1 cellular context compared by ENCODE assay signal in genomic region chr19:4115050-4115817, GRCh38.
TF ChIP-seq lines count a peak whose summit lies in the region.

No MANE protein-coding gene starts in this region.

TF ChIP-seq in WTC11, 78 proteins besides CTCF, POLR2A, EP300 and RAD21 (continued from another document):
- no peak for TF ChIP-seq ERG (CRISPR knock-in tag; IDR thresholded peaks at IDR 0.05)
